In the genomic region with DNA sequence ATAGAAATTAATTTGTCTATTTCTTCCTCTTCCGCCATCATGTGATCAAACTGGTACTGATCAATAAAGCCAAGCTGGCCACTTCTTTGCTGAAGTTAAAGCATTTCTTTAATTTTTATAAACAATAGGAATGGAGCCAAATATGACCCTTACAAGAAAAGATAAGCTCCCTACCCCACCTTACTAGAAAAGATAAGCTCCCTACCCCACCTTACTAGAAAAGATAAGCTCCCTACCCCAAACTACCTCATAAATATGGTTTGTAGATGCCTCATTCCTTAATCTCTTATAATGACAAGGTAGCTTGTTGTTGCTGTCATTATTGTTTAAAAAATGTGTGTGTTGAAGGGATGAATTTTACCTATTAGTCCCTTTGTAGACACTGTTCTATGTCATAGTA, we compare ENCODE assay signal across 1 cellular context.
TF ChIP-seq lines count a peak whose summit lies in the region.

No MANE protein-coding gene starts in this region.

TF ChIP-seq in K562, 482 proteins besides CTCF, POLR2A, EP300 and RAD21 (continued from another document):
- TF ChIP-seq, protein P1, sequence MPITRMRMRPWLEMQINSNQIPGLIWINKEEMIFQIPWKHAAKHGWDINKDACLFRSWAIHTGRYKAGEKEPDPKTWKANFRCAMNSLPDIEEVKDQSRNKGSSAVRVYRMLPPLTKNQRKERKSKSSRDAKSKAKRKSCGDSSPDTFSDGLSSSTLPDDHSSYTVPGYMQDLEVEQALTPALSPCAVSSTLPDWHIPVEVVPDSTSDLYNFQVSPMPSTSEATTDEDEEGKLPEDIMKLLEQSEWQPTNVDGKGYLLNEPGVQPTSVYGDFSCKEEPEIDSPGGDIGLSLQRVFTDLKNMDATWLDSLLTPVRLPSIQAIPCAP (CRISPR knock-in tag; IDR thresholded peaks at IDR 0.05; ENCODE audit: borderline replicate concordance): no peak
- TF ChIP-seq MEIS2 (IDR thresholded peaks at IDR 0.05; ENCODE audit: partially characterized antibody) (peak; percentile 54), PML (IDR thresholded peaks at IDR 0.05; ENCODE audit: low read length) (peak; percentile 84; the same call in 1 of the 2 replicates), ARID2 (IDR thresholded peaks at IDR 0.05) (no peak), DPF2 (IDR thresholded peaks at IDR 0.05) (peak; percentile 88)
- TF ChIP-seq, protein P2, sequence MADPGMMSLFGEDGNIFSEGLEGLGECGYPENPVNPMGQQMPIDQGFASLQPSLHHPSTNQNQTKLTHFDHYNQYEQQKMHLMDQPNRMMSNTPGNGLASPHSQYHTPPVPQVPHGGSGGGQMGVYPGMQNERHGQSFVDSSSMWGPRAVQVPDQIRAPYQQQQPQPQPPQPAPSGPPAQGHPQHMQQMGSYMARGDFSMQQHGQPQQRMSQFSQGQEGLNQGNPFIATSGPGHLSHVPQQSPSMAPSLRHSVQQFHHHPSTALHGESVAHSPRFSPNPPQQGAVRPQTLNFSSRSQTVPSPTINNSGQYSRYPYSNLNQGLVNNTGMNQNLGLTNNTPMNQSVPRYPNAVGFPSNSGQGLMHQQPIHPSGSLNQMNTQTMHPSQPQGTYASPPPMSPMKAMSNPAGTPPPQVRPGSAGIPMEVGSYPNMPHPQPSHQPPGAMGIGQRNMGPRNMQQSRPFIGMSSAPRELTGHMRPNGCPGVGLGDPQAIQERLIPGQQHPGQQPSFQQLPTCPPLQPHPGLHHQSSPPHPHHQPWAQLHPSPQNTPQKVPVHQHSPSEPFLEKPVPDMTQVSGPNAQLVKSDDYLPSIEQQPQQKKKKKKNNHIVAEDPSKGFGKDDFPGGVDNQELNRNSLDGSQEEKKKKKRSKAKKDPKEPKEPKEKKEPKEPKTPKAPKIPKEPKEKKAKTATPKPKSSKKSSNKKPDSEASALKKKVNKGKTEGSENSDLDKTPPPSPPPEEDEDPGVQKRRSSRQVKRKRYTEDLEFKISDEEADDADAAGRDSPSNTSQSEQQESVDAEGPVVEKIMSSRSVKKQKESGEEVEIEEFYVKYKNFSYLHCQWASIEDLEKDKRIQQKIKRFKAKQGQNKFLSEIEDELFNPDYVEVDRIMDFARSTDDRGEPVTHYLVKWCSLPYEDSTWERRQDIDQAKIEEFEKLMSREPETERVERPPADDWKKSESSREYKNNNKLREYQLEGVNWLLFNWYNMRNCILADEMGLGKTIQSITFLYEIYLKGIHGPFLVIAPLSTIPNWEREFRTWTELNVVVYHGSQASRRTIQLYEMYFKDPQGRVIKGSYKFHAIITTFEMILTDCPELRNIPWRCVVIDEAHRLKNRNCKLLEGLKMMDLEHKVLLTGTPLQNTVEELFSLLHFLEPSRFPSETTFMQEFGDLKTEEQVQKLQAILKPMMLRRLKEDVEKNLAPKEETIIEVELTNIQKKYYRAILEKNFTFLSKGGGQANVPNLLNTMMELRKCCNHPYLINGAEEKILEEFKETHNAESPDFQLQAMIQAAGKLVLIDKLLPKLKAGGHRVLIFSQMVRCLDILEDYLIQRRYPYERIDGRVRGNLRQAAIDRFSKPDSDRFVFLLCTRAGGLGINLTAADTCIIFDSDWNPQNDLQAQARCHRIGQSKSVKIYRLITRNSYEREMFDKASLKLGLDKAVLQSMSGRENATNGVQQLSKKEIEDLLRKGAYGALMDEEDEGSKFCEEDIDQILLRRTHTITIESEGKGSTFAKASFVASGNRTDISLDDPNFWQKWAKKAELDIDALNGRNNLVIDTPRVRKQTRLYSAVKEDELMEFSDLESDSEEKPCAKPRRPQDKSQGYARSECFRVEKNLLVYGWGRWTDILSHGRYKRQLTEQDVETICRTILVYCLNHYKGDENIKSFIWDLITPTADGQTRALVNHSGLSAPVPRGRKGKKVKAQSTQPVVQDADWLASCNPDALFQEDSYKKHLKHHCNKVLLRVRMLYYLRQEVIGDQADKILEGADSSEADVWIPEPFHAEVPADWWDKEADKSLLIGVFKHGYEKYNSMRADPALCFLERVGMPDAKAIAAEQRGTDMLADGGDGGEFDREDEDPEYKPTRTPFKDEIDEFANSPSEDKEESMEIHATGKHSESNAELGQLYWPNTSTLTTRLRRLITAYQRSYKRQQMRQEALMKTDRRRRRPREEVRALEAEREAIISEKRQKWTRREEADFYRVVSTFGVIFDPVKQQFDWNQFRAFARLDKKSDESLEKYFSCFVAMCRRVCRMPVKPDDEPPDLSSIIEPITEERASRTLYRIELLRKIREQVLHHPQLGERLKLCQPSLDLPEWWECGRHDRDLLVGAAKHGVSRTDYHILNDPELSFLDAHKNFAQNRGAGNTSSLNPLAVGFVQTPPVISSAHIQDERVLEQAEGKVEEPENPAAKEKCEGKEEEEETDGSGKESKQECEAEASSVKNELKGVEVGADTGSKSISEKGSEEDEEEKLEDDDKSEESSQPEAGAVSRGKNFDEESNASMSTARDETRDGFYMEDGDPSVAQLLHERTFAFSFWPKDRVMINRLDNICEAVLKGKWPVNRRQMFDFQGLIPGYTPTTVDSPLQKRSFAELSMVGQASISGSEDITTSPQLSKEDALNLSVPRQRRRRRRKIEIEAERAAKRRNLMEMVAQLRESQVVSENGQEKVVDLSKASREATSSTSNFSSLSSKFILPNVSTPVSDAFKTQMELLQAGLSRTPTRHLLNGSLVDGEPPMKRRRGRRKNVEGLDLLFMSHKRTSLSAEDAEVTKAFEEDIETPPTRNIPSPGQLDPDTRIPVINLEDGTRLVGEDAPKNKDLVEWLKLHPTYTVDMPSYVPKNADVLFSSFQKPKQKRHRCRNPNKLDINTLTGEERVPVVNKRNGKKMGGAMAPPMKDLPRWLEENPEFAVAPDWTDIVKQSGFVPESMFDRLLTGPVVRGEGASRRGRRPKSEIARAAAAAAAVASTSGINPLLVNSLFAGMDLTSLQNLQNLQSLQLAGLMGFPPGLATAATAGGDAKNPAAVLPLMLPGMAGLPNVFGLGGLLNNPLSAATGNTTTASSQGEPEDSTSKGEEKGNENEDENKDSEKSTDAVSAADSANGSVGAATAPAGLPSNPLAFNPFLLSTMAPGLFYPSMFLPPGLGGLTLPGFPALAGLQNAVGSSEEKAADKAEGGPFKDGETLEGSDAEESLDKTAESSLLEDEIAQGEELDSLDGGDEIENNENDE (IDR thresholded peaks at IDR 0.05; ENCODE audit: low read depth, low read length): no peak
TF ChIP-seq in K562: peak in this region for 41.
